Comparison of ENCODE assay signal across 25 cellular contexts in genomic region chr11:26112190-26112715, GRCh38.
"Had no signal": no experiment of that assay in that cellular context is flagged by ENCODE, and none has a peak within 500 bp of the region (broad histone marks: within the 10 kb centered on the region; RNA-seq: fewer than 3 reads in every experiment).

No MANE protein-coding gene starts in this region.

- H3K9me3 ChIP-seq: prostate gland, thyroid gland, upper lobe of left lung, vagina had no signal

- H3K27me3 ChIP-seq: heart left ventricle, pancreas, stomach, thyroid gland, upper lobe of left lung, vagina had no signal

- H3K27ac ChIP-seq: heart left ventricle, pancreas, prostate gland, stomach, thyroid gland, upper lobe of left lung, vagina had no signal

- H3K4me3 ChIP-seq: heart left ventricle, pancreas, prostate gland, stomach, thyroid gland, upper lobe of left lung, vagina had no signal

- DNase-seq: activated CD4-positive, alpha-beta memory T cell treated with anti-CD3 and anti-CD28 coated beads for 36 hours; activated CD4-positive, alpha-beta T cell treated with anti-CD3 and anti-CD28 coated beads, Interleukin-2, amount 10 ng/mL, durations not matched to agents 24 days and 14 days; activated CD4-positive, CD25-positive, alpha-beta regulatory T cell treated with anti-CD3 and anti-CD28 coated beads, Interleukin-2, amount 50 U/mL, for 72 hours; activated gamma-delta T cell treated with Interleukin-2 at 50 U/mL for 16 hours; activated naive CD8-positive, alpha-beta T cell treated with anti-CD3 and anti-CD28 coated beads, Interleukin-2, amount 50 U/mL, for 24 hours; activated T-cell treated with anti-CD3 and anti-CD28 coated beads, Interleukin-2, amount 50 U/mL, for 4 hours; amygdala; caudate nucleus; cortex of kidney; effector memory CD8-positive, alpha-beta T cell; erythroblast; heart left ventricle; midbrain; naive thymus-derived CD4-positive, alpha-beta T cell; pancreas; stimulated activated CD4-positive, alpha-beta T cell treated with anti-CD3 and anti-CD28 coated beads, Interleukin-15, amount 100 ng/mL, for 24 hours; stimulated activated CD4-positive, alpha-beta T cell treated with anti-CD3 and anti-CD28 coated beads, Interleukin-2, amount 100 ng/mL, for 24 hours; stimulated activated naive B cell treated with anti-CD40 and anti-IgM and Interleukin-4, amounts not matched to agents 10 μg/mL and 1 μg/mL and 100 μg/mL, for 72 hours; stomach; T1000; thyroid gland; upper lobe of left lung had no signal

- H3K4me1 ChIP-seq: heart left ventricle, pancreas, prostate gland, stomach, vagina had no signal

- H3K36me3 ChIP-seq: heart left ventricle, pancreas, prostate gland, stomach, thyroid gland, upper lobe of left lung, vagina had no signal

- FAIRE-seq: pancreas had no signal

- ATAC-seq: activated naive CD8-positive, alpha-beta T cell treated with anti-CD3 and anti-CD28 coated beads, Interleukin-2, amount 50 U/mL, for 24 hours; activated T-cell treated with anti-CD3 and anti-CD28 coated beads, Interleukin-2, amount 50 U/mL, for 4 hours; activated T-helper 17 cell treated with anti-CD3 and anti-CD28 coated beads, Interleukin-2, amount 50 U/mL, for 72 hours; effector memory CD8-positive, alpha-beta T cell; heart left ventricle; naive thymus-derived CD4-positive, alpha-beta T cell; pancreas; stimulated activated naive B cell treated with anti-CD40 and anti-IgM and Interleukin-4, amounts not matched to agents 10 μg/mL and 1 μg/mL and 100 μg/mL, for 72 hours had no signal
